Comparison of ENCODE assay signal across 15 cellular contexts in the genomic region with DNA sequence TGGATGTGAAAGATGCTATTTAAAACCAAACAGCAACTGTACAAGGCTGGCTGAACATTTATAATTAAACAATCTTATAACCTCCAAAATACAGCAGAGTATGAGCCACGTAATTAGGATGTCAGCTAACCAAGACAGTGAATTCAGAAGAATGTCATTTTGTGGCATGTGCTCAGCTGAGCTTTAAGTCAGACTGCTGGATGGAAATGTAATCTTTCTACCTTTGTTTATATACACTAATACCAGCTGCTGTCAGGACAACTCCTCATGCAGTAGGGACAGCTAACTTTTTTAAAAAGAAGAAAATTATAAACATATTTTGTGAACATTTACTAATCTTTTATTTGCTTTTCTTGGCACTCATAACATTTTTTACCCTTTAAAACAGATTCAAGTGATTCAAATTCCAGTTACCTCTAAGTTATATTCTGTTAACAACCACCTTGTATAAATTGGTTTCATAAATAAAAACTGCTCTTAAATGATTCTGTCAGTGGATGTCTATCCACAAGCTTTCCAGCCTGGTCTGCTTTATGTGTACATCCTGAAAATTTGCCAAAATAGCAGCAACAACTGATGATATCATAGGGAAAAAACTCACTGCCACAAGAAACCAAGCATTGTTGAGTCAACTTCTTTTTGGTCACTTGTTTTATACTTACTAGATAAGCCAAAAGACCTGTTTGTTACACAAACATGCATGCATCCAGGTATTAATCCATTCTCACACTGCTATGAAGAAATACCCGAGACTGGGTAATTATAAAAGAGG. TPM values are rescaled to one million over a fixed set of nuclear protein-coding genes. Genes with fewer than 3 reads are reported as not detected.
DNase-seq lines count a peak whose midpoint lies in the region; ATAC-seq and TF ChIP-seq lines count a peak whose summit lies in the region.
"Had no signal": no experiment of that assay in that cellular context is flagged by ENCODE, and none has a peak within 500 bp of the region (broad histone marks: within the 10 kb centered on the region; RNA-seq: fewer than 3 reads in every experiment).

No MANE protein-coding gene starts in this region.

- in situ Hi-C loops in G401 (cut with HindIII; ENCODE audit: low sequenced_read_pairs): no loop called here

- H3K4me1 Mint-ChIP-seq in activated T-helper 17 cell treated with anti-CD3 and anti-CD28 coated beads, Interleukin-2, amount 50 U/mL, for 72 hours: peaks cover 5% of the 10 kb centered on the region
- H3K4me1 Mint-ChIP-seq: nephron progenitor cell had no signal

- ATAC-seq in activated T-helper 17 cell treated with anti-CD3 and anti-CD28 coated beads, Interleukin-2, amount 50 U/mL, for 72 hours (replicated peaks): no peak
- no peak for ATAC-seq in GM18519 (IDR thresholded peaks at IDR 0.05; ENCODE audit: low FRiP score, unreplicated experiment)

- H3K27ac Mint-ChIP-seq in activated T-helper 17 cell treated with anti-CD3 and anti-CD28 coated beads, Interleukin-2, amount 50 U/mL, for 72 hours: no peak overlapping the region
- H3K27ac Mint-ChIP-seq: activated naive CD4-positive, alpha-beta T cell treated with anti-CD3 and anti-CD28 coated beads, Interleukin-2, amount 50 U/mL, for 24 hours; nephron progenitor cell had no signal

- no peak for TF ChIP-seq CTCF in fibroblast of the aortic adventitia (IDR thresholded peaks at IDR 0.05; ENCODE audit: insufficient read depth, low read length)

- no peaks in the 10 kb centered on the region for H3K9me3 Mint-ChIP-seq in activated T-helper 17 cell treated with anti-CD3 and anti-CD28 coated beads, Interleukin-2, amount 50 U/mL, for 72 hours
- H3K9me3 Mint-ChIP-seq: activated naive CD4-positive, alpha-beta T cell treated with anti-CD3 and anti-CD28 coated beads, Interleukin-2, amount 50 U/mL, for 24 hours; nephron progenitor cell had no signal

- no peaks in the 10 kb centered on the region for H3K27me3 Mint-ChIP-seq in activated T-helper 17 cell treated with anti-CD3 and anti-CD28 coated beads, Interleukin-2, amount 50 U/mL, for 72 hours
- H3K27me3 Mint-ChIP-seq: activated naive CD4-positive, alpha-beta T cell treated with anti-CD3 and anti-CD28 coated beads, Interleukin-2, amount 50 U/mL, for 24 hours had no signal

- no peak overlapping the region for H3K4me3 Mint-ChIP-seq in activated T-helper 17 cell treated with anti-CD3 and anti-CD28 coated beads, Interleukin-2, amount 50 U/mL, for 72 hours
- H3K4me3 Mint-ChIP-seq: activated naive CD4-positive, alpha-beta T cell treated with anti-CD3 and anti-CD28 coated beads, Interleukin-2, amount 50 U/mL, for 24 hours; nephron progenitor cell had no signal

- peaks cover 81% of the 10 kb centered on the region for H3K36me3 Mint-ChIP-seq in activated T-helper 17 cell treated with anti-CD3 and anti-CD28 coated beads, Interleukin-2, amount 50 U/mL, for 72 hours (ENCODE audit: low read depth)

- DNase-seq in H4 (ENCODE audit: low spot score) (peak; percentile 79), amniotic stem cell (lab: John Stamatoyannopoulos, UW) (peak; percentile 68), fibroblast of the aortic adventitia (ENCODE audit: low read depth) (peak; percentile 80), renal cortical epithelial cell (ENCODE audit: low read depth) (peak; percentile 80), G401 (ENCODE audit: low spot score) (no peak), DMS53 treated with DMSO at 0.1 percent for 48 hours (lab: John Stamatoyannopoulos, UW; ENCODE audit: unreplicated experiment) (no peak)
- DNase-seq: activated CD4-positive, alpha-beta T cell treated with anti-CD3 and anti-CD28 coated beads, Interleukin-2, amount 50 U/mL, for 1 hour; DMS153; effector CD8-positive, alpha-beta T cell; NCI-H1436; nephron progenitor cell; stimulated activated naive CD4-positive, alpha-beta T cell had no signal

- H3K4me3 ChIP-seq in fibroblast of the aortic adventitia (ENCODE audit: low read depth, low read length): no peak overlapping the region

RNA-seq across cellular contexts. Expression of a gene that starts 36.1 kb away (rescaled TPM):
- total RNA-seq in H4 (2014; rRNA removed; shearing (Covaris generic)): 37.2 and 49.6 TPM in 2 replicates
- total RNA-seq in fibroblast of the aortic adventitia (ENCODE audit: low replicate concordance): 34.9 and 39.9 TPM in 2 replicates
- total RNA-seq in renal cortical epithelial cell: 26.4 and 27.7 TPM in 2 replicates
- 42.5 and 80.4 TPM in 2 replicates for total RNA-seq in G401 (2014; rRNA removed; shearing (Covaris generic))
- total RNA-seq in activated T-helper 17 cell treated with anti-CD3 and anti-CD28 coated beads, Interleukin-2, amount 50 U/mL, for 72 hours: 10 to 100 TPM; 18.4 to 42.8 TPM

Comparison
In these comparisons a context has a peak if more than half of its experiments do, and no peak if none do; other contexts are left out.
1. DNase-seq: peak in H4 (single experiment), amniotic stem cell (single experiment), fibroblast of the aortic adventitia (single experiment) and renal cortical epithelial cell (single experiment); none in G401 (single experiment) and DMS53 treated with DMSO at 0.1 percent for 48 hours (single experiment).